14 cellular contexts compared by ENCODE assay signal in genomic region chr17:66627985-66628384, GRCh38.
DNase-seq lines count a peak whose midpoint lies in the region; ATAC-seq and TF ChIP-seq lines count a peak whose summit lies in the region.
"Had no signal": no experiment of that assay in that cellular context is flagged by ENCODE, and none has a peak within 500 bp of the region (broad histone marks: within the 10 kb centered on the region; RNA-seq: fewer than 3 reads in every experiment).

No MANE protein-coding gene starts in this region.

- no peak overlapping the region for H4K8ac ChIP-seq in IMR-90 (ENCODE audit: low read depth in 2 of 2, low read length in 2 of 2)
- H4K8ac ChIP-seq in trophoblast cell (ENCODE audit: low read depth, low read length): no peak overlapping the region

- no peak for TF ChIP-seq POLR2A in IMR-90 (IDR thresholded peaks at IDR 0.05; ENCODE audit: low read depth, low read length)
- no peak for TF ChIP-seq POLR2A in gastroesophageal sphincter (IDR thresholded peaks at IDR 0.05)

- H3K23ac ChIP-seq in IMR-90 (ENCODE audit: low read depth, low read length) (no peak overlapping the region), trophoblast cell (ENCODE audit: low read length) (no peak overlapping the region)

- POLR2A ChIA-PET in IMR-90 (lab: Charles Lee; ENCODE audit: unreplicated experiment): no interaction called here

- no CpG with 5 or more reads among the region's 4 CpGs for WGBS in IMR-90 (ENCODE audit: extremely low coverage in 2 of 2, insufficient read length in 1 of 2), 2 experiments
- 14 to 39% methylated on average over 4 of the region's 4 CpGs for WGBS in gastroesophageal sphincter (ENCODE audit: low coverage in 1 of 2), 2 donors
- WGBS in trophoblast cell (ENCODE audit: extremely low coverage, insufficient coverage, insufficient read length): no CpG with 5 or more reads among the region's 4 CpGs

- H3K4me1 Mint-ChIP-seq in activated T-helper 1 cell treated with anti-CD3 and anti-CD28 coated beads, Interleukin-12 subunit alpha, Interleukin-12 subunit beta, Interleukin-2, Interleukin-4 antibody, amounts not matched to agents 30 ng/mL and 10 ng/mL and 1 ng/mL, durations not matched to agents 14 hours and 24 hours and 36 hours (ENCODE audit: low read depth): peaks cover 57% of the 10 kb centered on the region

- H3K4me1 ChIP-seq in IMR-90 (ENCODE audit: control insufficient read depth, insufficient read depth, low read length): no peaks in the 10 kb centered on the region; the same call in 1 of the 2 replicates
- peaks cover 0 to 28% (median 5%) of the 10 kb centered on the region in 3 donors for H3K4me1 ChIP-seq in gastroesophageal sphincter
- peaks cover 10% of the 10 kb centered on the region for H3K4me1 ChIP-seq in BE2C
- no peaks in the 10 kb centered on the region for H3K4me1 ChIP-seq in trophoblast cell (ENCODE audit: control insufficient read depth in 1 of 2, insufficient read depth in 2 of 2, low read length in 2 of 2)

- H3K9me3 ChIP-seq in IMR-90 (ENCODE audit: control insufficient read depth, insufficient read depth, low read length) (no peaks in the 10 kb centered on the region), gastroesophageal sphincter (no peaks in the 10 kb centered on the region), BE2C (no peaks in the 10 kb centered on the region), trophoblast cell (ENCODE audit: insufficient read depth, low read depth, low read length) (no peaks in the 10 kb centered on the region)

- H2BK5ac ChIP-seq in IMR-90 (ENCODE audit: low read depth, low read length, poor library complexity, severe bottlenecking): no peak overlapping the region
- no peak overlapping the region for H2BK5ac ChIP-seq in trophoblast cell (ENCODE audit: low read depth, low read length, poor library complexity)

- H2AFZ ChIP-seq in IMR-90 (replicated peaks; ENCODE audit: low read length, poor library complexity): no peak overlapping the region
- H2AFZ ChIP-seq in trophoblast cell (ENCODE audit: insufficient read depth, low read length, poor library complexity): no peak overlapping the region

- H3K4ac ChIP-seq in IMR-90 (ENCODE audit: low read depth, low read length) (no peak overlapping the region), trophoblast cell (ENCODE audit: low read depth, low read length) (no peak overlapping the region)

- dilution Hi-C loops in IMR-90 (cut with HindIII; ENCODE audit: low sequenced_read_pairs, unreplicated experiment): no loop called here

- H3K27me3 ChIP-seq in IMR-90 (ENCODE audit: control insufficient read depth, insufficient read depth, low read length) (no peaks in the 10 kb centered on the region), gastroesophageal sphincter (no peaks in the 10 kb centered on the region), BE2C (no peaks in the 10 kb centered on the region), trophoblast cell (ENCODE audit: insufficient read depth, low read length) (no peaks in the 10 kb centered on the region)

- H3K9ac ChIP-seq in IMR-90 (ENCODE audit: low read depth, low read length): no peak overlapping the region
- no peak overlapping the region for H3K9ac ChIP-seq in trophoblast cell (ENCODE audit: low read length)
- H3K9ac ChIP-seq: KMS-11 had no signal

- no TSS peak for BruUV-seq in IMR-90 (replicated peaks; lab: Mats Ljungman, UMichigan)

- no peak overlapping the region for H2BK15ac ChIP-seq in IMR-90 (ENCODE audit: low read depth, low read length)

- H4K91ac ChIP-seq in IMR-90 (ENCODE audit: insufficient read depth, low read depth, low read length) (no peak overlapping the region), trophoblast cell (ENCODE audit: low read depth, low read length) (no peak overlapping the region)

- H3K79me2 ChIP-seq in trophoblast cell (ENCODE audit: control insufficient read depth, insufficient read depth, low read length, poor library complexity): no peaks in the 10 kb centered on the region

- H2BK120ac ChIP-seq in IMR-90 (ENCODE audit: low read depth, low read length) (no peak overlapping the region), trophoblast cell (ENCODE audit: insufficient read depth, low read length, poor library complexity) (no peak overlapping the region)

- no peak overlapping the region for H3K4me3 Mint-ChIP-seq in activated T-helper 1 cell treated with anti-CD3 and anti-CD28 coated beads, Interleukin-12 subunit alpha, Interleukin-12 subunit beta, Interleukin-2, Interleukin-4 antibody, amounts not matched to agents 30 ng/mL and 10 ng/mL and 1 ng/mL, durations not matched to agents 14 hours and 24 hours and 36 hours
- H3K4me3 Mint-ChIP-seq: CD8-positive, alpha-beta memory T cell had no signal

- no peak overlapping the region for H2AK5ac ChIP-seq in IMR-90 (ENCODE audit: low read depth, low read length)
- no peak overlapping the region for H2AK5ac ChIP-seq in trophoblast cell (ENCODE audit: low read length)

- no peak overlapping the region for H2BK12ac ChIP-seq in trophoblast cell (ENCODE audit: low read length)

- in situ Hi-C loops in IMR-90 (cut with MboI; ENCODE audit: low sequenced_read_pairs): no loop called here

- no peak overlapping the region for H2BK20ac ChIP-seq in IMR-90 (ENCODE audit: low read depth, low read length)

- intact Hi-C loops in IMR-90 (cut with micrococcal nuclease): no loop called here
- intact Hi-C loops in activated T-helper 1 cell treated with anti-CD3 and anti-CD28 coated beads, Interleukin-12 subunit alpha, Interleukin-12 subunit beta, Interleukin-2, Interleukin-4 antibody, amounts not matched to agents 30 ng/mL and 10 ng/mL and 1 ng/mL, durations not matched to agents 14 hours and 24 hours and 36 hours (cut with micrococcal nuclease): no loop called here

- CTCF ChIA-PET in IMR-90 (lab: Yijun Ruan, JAX): no interaction called here

- DNase-seq in AG08395 (ENCODE audit: low spot score): peak; percentile 33
- DNase-seq in IMR-90: no peak
- peak; percentile 29 for DNase-seq in dedifferentiated amniotic fluid mesenchymal stem cell (ENCODE audit: extremely low spot score)
- DNase-seq in activated T-helper 1 cell treated with anti-CD3 and anti-CD28 coated beads, Interleukin-12 subunit alpha, Interleukin-12 subunit beta, Interleukin-2, Interleukin-4 antibody, amounts not matched to agents 30 ng/mL and 10 ng/mL and 1 ng/mL, durations not matched to agents 14 hours and 24 hours and 36 hours (ENCODE audit: low spot score): no peak
- DNase-seq in NCI-H187 (lab: John Stamatoyannopoulos, UW): no peak
- no peak for DNase-seq in BE2C
- DNase-seq in trophoblast cell: no peak
- DNase-seq: CD8-positive, alpha-beta memory T cell; DMS 273 treated with DMSO at 0.1 percent for 48 hours; NCI-H1092 treated with DMSO at 0.1 percent for 48 hours; NCI-H1694; PC-3 had no signal

- no peak overlapping the region for H4K5ac ChIP-seq in IMR-90 (ENCODE audit: low read depth, low read length)

- H3K79me1 ChIP-seq in IMR-90 (ENCODE audit: low read depth in 1 of 2, low read length in 2 of 2) (peaks cover 37 to 44% of the 10 kb centered on the region in 2 experiments), trophoblast cell (ENCODE audit: low read length) (no peaks in the 10 kb centered on the region)

- H3K36me3 ChIP-seq in IMR-90 (ENCODE audit: control insufficient read depth, insufficient read depth, low read length): no peaks in the 10 kb centered on the region
- H3K36me3 ChIP-seq in gastroesophageal sphincter: no peaks in the 10 kb centered on the region
- no peaks in the 10 kb centered on the region for H3K36me3 ChIP-seq in BE2C
- H3K36me3 ChIP-seq in trophoblast cell (ENCODE audit: control insufficient read depth in 1 of 2, insufficient read depth in 2 of 2, low read length in 2 of 2): no peaks in the 10 kb centered on the region

- TF ChIP-seq CTCF in IMR-90 (conservative IDR thresholded peaks at IDR 0.05; ENCODE audit: low read depth, low read length) (no peak), gastroesophageal sphincter (IDR thresholded peaks at IDR 0.05) (no peak), BE2C (IDR thresholded peaks at IDR 0.05; ENCODE audit: low read depth, low read length) (no peak)

- peaks cover 11% of the 10 kb centered on the region; the same call in 1 of the 2 replicates for H4K20me1 ChIP-seq in IMR-90 (ENCODE audit: insufficient read depth, low read length)

- H3K4me2 ChIP-seq in IMR-90 (ENCODE audit: low read depth, low read length): no peak overlapping the region
- no peak overlapping the region for H3K4me2 ChIP-seq in trophoblast cell (ENCODE audit: low read length)
- H3K4me2 ChIP-seq: KMS-11 had no signal

- no peak overlapping the region for H3K27ac Mint-ChIP-seq in activated T-helper 1 cell treated with anti-CD3 and anti-CD28 coated beads, Interleukin-12 subunit alpha, Interleukin-12 subunit beta, Interleukin-2, Interleukin-4 antibody, amounts not matched to agents 30 ng/mL and 10 ng/mL and 1 ng/mL, durations not matched to agents 14 hours and 24 hours and 36 hours

- no peak for TF ChIP-seq RAD21 in IMR-90 (IDR thresholded peaks at IDR 0.05; ENCODE audit: low read length)

- no peak for TF ChIP-seq EP300 in gastroesophageal sphincter (IDR thresholded peaks at IDR 0.05)

- H3K36me3 Mint-ChIP-seq in activated T-helper 1 cell treated with anti-CD3 and anti-CD28 coated beads, Interleukin-12 subunit alpha, Interleukin-12 subunit beta, Interleukin-2, Interleukin-4 antibody, amounts not matched to agents 30 ng/mL and 10 ng/mL and 1 ng/mL, durations not matched to agents 14 hours and 24 hours and 36 hours (ENCODE audit: low read depth): peaks cover 3% of the 10 kb centered on the region
- H3K36me3 Mint-ChIP-seq: CD8-positive, alpha-beta memory T cell had no signal

- no peak overlapping the region for H3K18ac ChIP-seq in IMR-90 (ENCODE audit: low read depth, low read length)
- H3K18ac ChIP-seq in trophoblast cell (ENCODE audit: low read length): no peak overlapping the region

- H3K27ac ChIP-seq in IMR-90 (ENCODE audit: insufficient read depth, low read length): no peak overlapping the region
- peak overlapping the region in 3 of 4 donors; percentile 23 to 26 (median 24) for H3K27ac ChIP-seq in gastroesophageal sphincter
- H3K27ac ChIP-seq in trophoblast cell (ENCODE audit: low read depth, low read length): no peak overlapping the region
- H3K27ac ChIP-seq: KMS-11 had no signal

- no peak for ATAC-seq in IMR-90 (ENCODE audit: low read depth)
- no peak for ATAC-seq in gastroesophageal sphincter
- ATAC-seq: PC-3 had no signal

- H4K12ac ChIP-seq in trophoblast cell (ENCODE audit: low read depth, low read length): no peak overlapping the region

- H3K4me3 ChIP-seq in IMR-90 (ENCODE audit: insufficient read depth, low read depth, low read length): no peak overlapping the region
- H3K4me3 ChIP-seq in gastroesophageal sphincter: no peak overlapping the region
- H3K4me3 ChIP-seq in BE2C (ENCODE audit: low read depth, low read length): no peak overlapping the region
- no peak overlapping the region for H3K4me3 ChIP-seq in trophoblast cell (ENCODE audit: low read depth, low read length)

- H3K27me3 Mint-ChIP-seq in activated T-helper 1 cell treated with anti-CD3 and anti-CD28 coated beads, Interleukin-12 subunit alpha, Interleukin-12 subunit beta, Interleukin-2, Interleukin-4 antibody, amounts not matched to agents 30 ng/mL and 10 ng/mL and 1 ng/mL, durations not matched to agents 14 hours and 24 hours and 36 hours (ENCODE audit: insufficient read depth): no peaks in the 10 kb centered on the region

- H3K56ac ChIP-seq in IMR-90 (ENCODE audit: extremely low read depth, insufficient read depth, low read length): no peak overlapping the region

- no peak overlapping the region for H2AK9ac ChIP-seq in IMR-90 (replicated peaks; ENCODE audit: low read depth, low read length, poor library complexity)

- H3K9me1 ChIP-seq in IMR-90 (ENCODE audit: insufficient read depth, low read length): peaks cover 7% of the 10 kb centered on the region; the same call in 1 of the 2 replicates

- H3K14ac ChIP-seq in IMR-90 (replicated peaks; ENCODE audit: low read depth, low read length) (no peak overlapping the region), trophoblast cell (ENCODE audit: low read length) (no peak overlapping the region)

- no peaks in the 10 kb centered on the region for H3K9me3 Mint-ChIP-seq in activated T-helper 1 cell treated with anti-CD3 and anti-CD28 coated beads, Interleukin-12 subunit alpha, Interleukin-12 subunit beta, Interleukin-2, Interleukin-4 antibody, amounts not matched to agents 30 ng/mL and 10 ng/mL and 1 ng/mL, durations not matched to agents 14 hours and 24 hours and 36 hours
- H3K9me3 Mint-ChIP-seq: CD8-positive, alpha-beta memory T cell had no signal

Comparison
In these comparisons a context has a peak if more than half of its experiments do, and no peak if none do; other contexts are left out.
1. DNase-seq: peak in AG08395 (single experiment) and dedifferentiated amniotic fluid mesenchymal stem cell (single experiment); none in IMR-90 (single experiment), activated T-helper 1 cell treated with anti-CD3 and anti-CD28 coated beads, Interleukin-12 subunit alpha, Interleukin-12 subunit beta, Interleukin-2, Interleukin-4 antibody, amounts not matched to agents 30 ng/mL and 10 ng/mL and 1 ng/mL, durations not matched to agents 14 hours and 24 hours and 36 hours (single experiment), NCI-H187 (0 of 2), BE2C (single experiment) and trophoblast cell (0 of 2).
2. H3K27ac ChIP-seq: peak in gastroesophageal sphincter (3 of 4); none in IMR-90 (single experiment) and trophoblast cell (single experiment).